Comparison of ENCODE assay signal across 9 cellular contexts in the genomic region with DNA sequence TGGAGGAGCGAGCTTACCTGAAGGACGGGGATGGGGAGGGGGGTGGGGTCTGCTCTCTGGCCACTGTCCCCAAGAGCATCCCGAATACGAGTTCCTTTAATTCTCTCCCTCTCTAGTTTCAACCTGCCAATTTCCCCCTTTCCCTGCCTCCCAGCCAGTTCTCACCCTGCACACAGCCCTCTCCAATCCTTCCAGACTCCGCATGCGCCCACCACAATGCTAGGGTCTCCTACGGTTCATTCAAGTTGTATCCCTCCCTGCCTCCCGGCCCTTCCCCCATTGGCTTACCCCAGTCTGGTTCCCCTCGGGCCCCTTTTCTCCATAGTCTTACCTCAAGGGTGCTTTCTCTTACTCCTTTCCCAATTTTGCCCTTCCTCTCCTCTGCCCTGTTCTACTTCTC. TPM values are rescaled to one million over a fixed set of nuclear protein-coding genes. Genes with fewer than 3 reads are reported as not detected.
DNase-seq lines count a peak whose midpoint lies in the region; ATAC-seq and TF ChIP-seq lines count a peak whose summit lies in the region.
"Had no signal": no experiment of that assay in that cellular context is flagged by ENCODE, and none has a peak within 500 bp of the region (broad histone marks: within the 10 kb centered on the region; RNA-seq: fewer than 3 reads in every experiment).

No MANE protein-coding gene starts in this region.

- peak overlapping the region in 4 of 7 donors; percentile 30 to 79 (median 72) for H3K27ac Mint-ChIP-seq in CD4-positive, alpha-beta memory T cell

- peaks cover 20 to 36% (median 27%) of the 10 kb centered on the region in 4 donors for H3K4me1 Mint-ChIP-seq in CD4-positive, alpha-beta memory T cell

- intact Hi-C loops in CD4-positive, alpha-beta memory T cell (cut with micrococcal nuclease): loop anchor here (5.0 kb wide), 1 partner anchor 44 kb away; a partner anchor contains a TSS

- no peak for DNase-seq in CD4-positive, alpha-beta memory T cell
- DNase-seq in Peyer's patch (no peak), fibroblast of mammary gland (ENCODE audit: low read depth) (no peak), Ammon's horn (ENCODE audit: low spot score) (no peak), AG08396 (ENCODE audit: low spot score) (no peak), NCI-H2029 (lab: John Stamatoyannopoulos, UW) (no peak)

- H3K4me3 Mint-ChIP-seq in CD4-positive, alpha-beta memory T cell: peak overlapping the region; percentile 72 to 91 (median 80)

- no peak for ATAC-seq in GM19395 (IDR thresholded peaks at IDR 0.05; ENCODE audit: unreplicated experiment)

- no peaks in the 10 kb centered on the region for H3K9me3 ChIP-seq in CD4-positive, alpha-beta memory T cell (ENCODE audit: control insufficient read depth in 1 of 2, low read length in 2 of 2)
- no peaks in the 10 kb centered on the region for H3K9me3 ChIP-seq in Peyer's patch
- no peaks in the 10 kb centered on the region for H3K9me3 ChIP-seq in parathyroid adenoma (ENCODE audit: control insufficient read depth, low read length)

- H3K36me3 Mint-ChIP-seq in CD4-positive, alpha-beta memory T cell: no peaks in the 10 kb centered on the region

- no peak overlapping the region for H2AFZ ChIP-seq in parathyroid adenoma

- no peaks in the 10 kb centered on the region for H3K27me3 Mint-ChIP-seq in CD4-positive, alpha-beta memory T cell

- H3K9ac ChIP-seq in parathyroid adenoma: no peak overlapping the region

- H3K4me1 ChIP-seq in CD4-positive, alpha-beta memory T cell (ENCODE audit: insufficient read depth, low read length): peaks cover 29% of the 10 kb centered on the region
- peaks cover 0 to 27% (median 4%) of the 10 kb centered on the region in 4 donors for H3K4me1 ChIP-seq in Peyer's patch
- peaks cover 14% of the 10 kb centered on the region for H3K4me1 ChIP-seq in parathyroid adenoma

- POLR2A ChIA-PET in CD4-positive, alpha-beta memory T cell (lab: Charles Lee; ENCODE audit: partially characterized antibody): interaction anchor here (1.6 to 4.1 kb wide), 3 partner anchors 17 to 36 kb away, joined by 5 to 33 read pairs (median 26); a partner anchor contains a TSS

- H3K9me3 Mint-ChIP-seq in CD4-positive, alpha-beta memory T cell: no peaks in the 10 kb centered on the region

- no peak for TF ChIP-seq CTCF in Peyer's patch (IDR thresholded peaks at IDR 0.05)
- no peak for TF ChIP-seq CTCF in fibroblast of mammary gland (conservative IDR thresholded peaks at IDR 0.05; ENCODE audit: control insufficient read depth, insufficient read depth, low read depth, low read length)
- no peak for TF ChIP-seq CTCF in parathyroid adenoma (IDR thresholded peaks at IDR 0.05)

- H3K27ac ChIP-seq in CD4-positive, alpha-beta memory T cell (ENCODE audit: low read depth, low read length): no peak overlapping the region
- H3K27ac ChIP-seq in Peyer's patch: peak overlapping the region; percentile 61 to 88 (median 76)
- H3K27ac ChIP-seq in parathyroid adenoma: peak overlapping the region; percentile 25

- H3K36me3 ChIP-seq in CD4-positive, alpha-beta memory T cell (ENCODE audit: insufficient read depth, low read length): no peaks in the 10 kb centered on the region
- no peaks in the 10 kb centered on the region for H3K36me3 ChIP-seq in Peyer's patch
- H3K36me3 ChIP-seq in parathyroid adenoma (ENCODE audit: control insufficient read depth, insufficient read depth, low read length): no peaks in the 10 kb centered on the region

- CTCF ChIA-PET in CD4-positive, alpha-beta memory T cell (lab: Charles Lee; ENCODE audit: partially characterized antibody): interaction anchor here (3.4 to 14.7 kb wide), 2 partner anchors 23 to 58 kb away, joined by 15 to 511 read pairs; a partner anchor contains a TSS

- no peaks in the 10 kb centered on the region for H3K79me2 ChIP-seq in parathyroid adenoma

- no peak overlapping the region for H3K4me3 ChIP-seq in CD4-positive, alpha-beta memory T cell (ENCODE audit: low read length in 2 of 2)
- H3K4me3 ChIP-seq in Peyer's patch (peak overlapping the region; percentile 49 to 62 (median 61)), fibroblast of mammary gland (ENCODE audit: control insufficient read depth, low read depth, low read length) (peak overlapping the region; percentile 63), parathyroid adenoma (ENCODE audit: low read depth, low read length) (no peak overlapping the region)

- no peaks in the 10 kb centered on the region for H3K27me3 ChIP-seq in CD4-positive, alpha-beta memory T cell (ENCODE audit: insufficient read depth, low read length)
- H3K27me3 ChIP-seq in Peyer's patch (no peaks in the 10 kb centered on the region), parathyroid adenoma (ENCODE audit: control insufficient read depth, insufficient read depth, low read length) (no peaks in the 10 kb centered on the region)

- no peak overlapping the region for H3K4me2 ChIP-seq in parathyroid adenoma (ENCODE audit: low read length)

- no peak for TF ChIP-seq POLR2A in Peyer's patch (IDR thresholded peaks at IDR 0.05)

RNA-seq across cellular contexts. Expression of a gene that starts 0.7 kb away (rescaled TPM):
- under 1 TPM in 1 of 2 experiments, not detected in 1; 0.61 TPM for total RNA-seq in CD4-positive, alpha-beta memory T cell
- polyA plus RNA-seq in CD4-positive, alpha-beta memory T cell: 1 to 10 TPM in 1 of 2 donors, under 1 TPM in 1; 0.53 to 1.5 TPM
- total RNA-seq in Peyer's patch: 100 to 1,000 TPM in 2 of 4 donors, 10 to 100 TPM in 2; 68.5 to 191 (median 128) TPM

RNA-seq across cellular contexts. Expression of a gene that starts 6.5 kb away (rescaled TPM):
- total RNA-seq in CD4-positive, alpha-beta memory T cell: under 1 TPM; 0.26 to 0.42 TPM
- polyA plus RNA-seq in CD4-positive, alpha-beta memory T cell: under 1 TPM; 0.20 to 0.85 TPM
- 10 to 100 TPM in 3 of 4 donors, not detected in 1; 13.3 to 55.0 (median 34.5) TPM for total RNA-seq in Peyer's patch
- total RNA-seq: SK-MEL-5 had no signal

RNA-seq across cellular contexts. Expression of a gene that starts 17.6 kb away (rescaled TPM):
- 10 to 100 TPM; 54.3 to 59.3 TPM for total RNA-seq in CD4-positive, alpha-beta memory T cell
- polyA plus RNA-seq in CD4-positive, alpha-beta memory T cell: 10 to 100 TPM; 54.2 to 71.7 TPM
- total RNA-seq in Peyer's patch: 10 to 100 TPM; 27.8 to 38.7 (median 34.8) TPM

RNA-seq across cellular contexts. Expression of a gene that starts 46.9 kb away (rescaled TPM):
- 1 to 10 TPM; 6.3 to 7.2 TPM for total RNA-seq in CD4-positive, alpha-beta memory T cell
- under 1 TPM; 0.27 to 0.45 TPM for polyA plus RNA-seq in CD4-positive, alpha-beta memory T cell
- 100 to 1,000 TPM in 3 of 4 donors, 10 to 100 TPM in 1; 29.2 to 274 (median 154) TPM for total RNA-seq in Peyer's patch

Comparison
In these comparisons a context has a peak if more than half of its experiments do, and no peak if none do; other contexts are left out.
1. H3K4me3 ChIP-seq: peak in Peyer's patch (4 of 4) and fibroblast of mammary gland (single experiment); none in CD4-positive, alpha-beta memory T cell (0 of 2) and parathyroid adenoma (single experiment).
2. RNA of a gene that starts 0.7 kb away (total RNA-seq): 68.5 to 191 TPM in Peyer's patch; 0.61 TPM in CD4-positive, alpha-beta memory T cell; every median in the first group is over 10 times any median in the second.